ENCODE assay signal across 30 cellular contexts in genomic region chr11:2961080-2961479, GRCh38. TPM values are rescaled to one million over a fixed set of nuclear protein-coding genes. Genes with fewer than 3 reads are reported as not detected.
A peak's percentile ranks its signal among the peaks of the same experiment; 100 is the strongest.
DNase-seq lines count a peak whose midpoint lies in the region; ATAC-seq and TF ChIP-seq lines count a peak whose summit lies in the region.
"Had no signal": no experiment of that assay in that cellular context is flagged by ENCODE, and none has a peak within 500 bp of the region (broad histone marks: within the 10 kb centered on the region; RNA-seq: fewer than 3 reads in every experiment).

No MANE protein-coding gene starts in this region.

- POLR2A ChIA-PET in CD4-positive, alpha-beta memory T cell (lab: Charles Lee; ENCODE audit: partially characterized antibody): interaction anchor here (0.6 to 1.5 kb wide), 3 partner anchors 17 to 93 kb away, joined by 3 to 4 read pairs (median 3); no protein-coding TSS in a partner anchor
- POLR2A ChIA-PET in WTC11 (lab: Charles Lee): interaction anchor here (1.0 kb wide), 1 partner anchor 31 kb away, joined by 4 read pairs; no protein-coding TSS in a partner anchor

- H3K4me3 ChIP-seq in CD4-positive, alpha-beta memory T cell (ENCODE audit: low read length in 2 of 2): no peak overlapping the region
- H3K4me3 ChIP-seq in gastroesophageal sphincter (no peak overlapping the region), mucosa of descending colon (no peak overlapping the region)
- H3K4me3 ChIP-seq: dorsolateral prefrontal cortex, heart left ventricle, K562, MG63, sigmoid colon, upper lobe of right lung had no signal

- H3K36me3 ChIP-seq in CD4-positive, alpha-beta memory T cell (ENCODE audit: insufficient read depth, low read length): peaks cover 93% of the 10 kb centered on the region
- peaks cover 0 to 100% of the 10 kb centered on the region in 2 donors for H3K36me3 ChIP-seq in gastroesophageal sphincter
- H3K36me3 ChIP-seq in mucosa of descending colon (ENCODE audit: low read depth): peaks cover 24% of the 10 kb centered on the region

- CTCF ChIA-PET in activated CD8-positive, alpha-beta memory T cell treated with anti-CD3 and anti-CD28 coated beads, Interleukin-2, amount 10 ng/mL, durations not matched to agents 7 days and 5 days (lab: Charles Lee): interaction anchor here (1.3 to 3.5 kb wide), 4 partner anchors 14 to 60 kb away, joined by 3 to 14 read pairs (median 4); partner anchors contain the start of gene PHLDA2
- CTCF ChIA-PET in CD4-positive, alpha-beta memory T cell (lab: Charles Lee; ENCODE audit: partially characterized antibody): interaction anchor here (0.7 to 1.2 kb wide), 2 partner anchors 15 to 428 kb away, joined by 3 read pairs; no protein-coding TSS in a partner anchor
- CTCF ChIA-PET in WTC11 (lab: Charles Lee): interaction anchor here (0.9 to 1.6 kb wide), 3 partner anchors 15 to 131 kb away, joined by 4 to 6 read pairs (median 5); no protein-coding TSS in a partner anchor

- 75 to 83% methylated on average over 2 to 4 of the region's 5 CpGs for WGBS in gastroesophageal sphincter (ENCODE audit: low coverage in 1 of 2), 2 donors

- no peaks in the 10 kb centered on the region for H3K27me3 ChIP-seq in CD4-positive, alpha-beta memory T cell (ENCODE audit: insufficient read depth, low read length)
- H3K27me3 ChIP-seq in gastroesophageal sphincter: no peaks in the 10 kb centered on the region
- H3K27me3 ChIP-seq: dorsolateral prefrontal cortex, heart left ventricle, MG63, sigmoid colon, upper lobe of right lung had no signal

- H3K4me3 Mint-ChIP-seq in activated CD8-positive, alpha-beta memory T cell treated with anti-CD3 and anti-CD28 coated beads, Interleukin-2, amount 10 ng/mL, durations not matched to agents 7 days and 5 days: no peak overlapping the region
- H3K4me3 Mint-ChIP-seq in CD4-positive, alpha-beta memory T cell: no peak overlapping the region
- H3K4me3 Mint-ChIP-seq in WTC11 (no peak overlapping the region; the same call in 1 of the 2 replicates), immature natural killer cell (no peak overlapping the region)
- H3K4me3 Mint-ChIP-seq: neural crest cell had no signal

- ATAC-seq in activated CD8-positive, alpha-beta memory T cell treated with anti-CD3 and anti-CD28 coated beads, Interleukin-2, amount 10 ng/mL, durations not matched to agents 7 days and 5 days: no peak
- peak; percentile 83 for ATAC-seq in WTC11
- ATAC-seq in gastroesophageal sphincter: no peak
- no peak for ATAC-seq in mucosa of descending colon
- ATAC-seq in HG03025 (IDR thresholded peaks at IDR 0.05; ENCODE audit: low FRiP score, unreplicated experiment): no peak
- ATAC-seq: heart left ventricle, K562, left lobe of liver, upper lobe of right lung had no signal

- H3K4me1 ChIP-seq in CD4-positive, alpha-beta memory T cell (ENCODE audit: insufficient read depth, low read length): peaks cover 6% of the 10 kb centered on the region
- no peaks in the 10 kb centered on the region for H3K4me1 ChIP-seq in gastroesophageal sphincter
- H3K4me1 ChIP-seq in mucosa of descending colon (ENCODE audit: low read depth): no peaks in the 10 kb centered on the region
- H3K4me1 ChIP-seq: sigmoid colon, upper lobe of right lung had no signal

- H3K27ac ChIP-seq in CD4-positive, alpha-beta memory T cell (ENCODE audit: low read depth, low read length): no peak overlapping the region
- no peak overlapping the region for H3K27ac ChIP-seq in gastroesophageal sphincter
- H3K27ac ChIP-seq: C4-2B, dorsolateral prefrontal cortex, heart left ventricle, sigmoid colon, upper lobe of right lung had no signal

- no peak for TF ChIP-seq CTCF in WTC11 (IDR thresholded peaks at IDR 0.05)
- TF ChIP-seq CTCF in gastroesophageal sphincter (IDR thresholded peaks at IDR 0.05): no peak
- no peak for TF ChIP-seq CTCF in mucosa of descending colon (IDR thresholded peaks at IDR 0.05)

- TF ChIP-seq POLR2A in gastroesophageal sphincter (IDR thresholded peaks at IDR 0.05): no peak

- intact Hi-C loops in CD4-positive, alpha-beta memory T cell (cut with micrococcal nuclease): no loop called here
- intact Hi-C loops in mucosa of descending colon (cut with DNase I, micrococcal nuclease): no loop called here

- TF ChIP-seq EP300 in gastroesophageal sphincter (IDR thresholded peaks at IDR 0.05): no peak

- H3K27ac Mint-ChIP-seq in activated CD8-positive, alpha-beta memory T cell treated with anti-CD3 and anti-CD28 coated beads, Interleukin-2, amount 10 ng/mL, durations not matched to agents 7 days and 5 days: peak overlapping the region; percentile 14
- H3K27ac Mint-ChIP-seq in CD4-positive, alpha-beta memory T cell: peak overlapping the region in 5 of 7 donors; percentile 26 to 58 (median 42)
- H3K27ac Mint-ChIP-seq in WTC11 (peak overlapping the region; percentile 95), immature natural killer cell (peak overlapping the region in 4 of 6 donors; percentile 28 to 69 (median 56))

- H3K27me3 Mint-ChIP-seq in activated CD8-positive, alpha-beta memory T cell treated with anti-CD3 and anti-CD28 coated beads, Interleukin-2, amount 10 ng/mL, durations not matched to agents 7 days and 5 days: no peaks in the 10 kb centered on the region
- no peaks in the 10 kb centered on the region for H3K27me3 Mint-ChIP-seq in CD4-positive, alpha-beta memory T cell
- no peaks in the 10 kb centered on the region; the same call in 1 of the 2 replicates for H3K27me3 Mint-ChIP-seq in WTC11 (ENCODE audit: low read depth)
- peaks cover 0 to 3% (median 2%) of the 10 kb centered on the region in 3 donors for H3K27me3 Mint-ChIP-seq in immature natural killer cell (ENCODE audit: low read depth in 3 of 3)

- H3K9me3 Mint-ChIP-seq in activated CD8-positive, alpha-beta memory T cell treated with anti-CD3 and anti-CD28 coated beads, Interleukin-2, amount 10 ng/mL, durations not matched to agents 7 days and 5 days (ENCODE audit: low read depth): no peaks in the 10 kb centered on the region
- no peaks in the 10 kb centered on the region for H3K9me3 Mint-ChIP-seq in CD4-positive, alpha-beta memory T cell
- no peaks in the 10 kb centered on the region for H3K9me3 Mint-ChIP-seq in WTC11
- H3K9me3 Mint-ChIP-seq in immature natural killer cell: no peaks in the 10 kb centered on the region
- H3K9me3 Mint-ChIP-seq: neural crest cell had no signal

- H3K9me3 ChIP-seq in CD4-positive, alpha-beta memory T cell (ENCODE audit: control insufficient read depth in 1 of 2, low read length in 2 of 2): no peaks in the 10 kb centered on the region
- no peaks in the 10 kb centered on the region for H3K9me3 ChIP-seq in gastroesophageal sphincter
- no peaks in the 10 kb centered on the region for H3K9me3 ChIP-seq in mucosa of descending colon
- H3K9me3 ChIP-seq: heart left ventricle, MG63, sigmoid colon, upper lobe of right lung had no signal

- H3K4me1 Mint-ChIP-seq in activated CD8-positive, alpha-beta memory T cell treated with anti-CD3 and anti-CD28 coated beads, Interleukin-2, amount 10 ng/mL, durations not matched to agents 7 days and 5 days: peaks cover 31% of the 10 kb centered on the region
- H3K4me1 Mint-ChIP-seq in CD4-positive, alpha-beta memory T cell: peaks cover 9 to 17% (median 10%) of the 10 kb centered on the region in 4 donors
- H3K4me1 Mint-ChIP-seq in WTC11 (peaks cover 29% of the 10 kb centered on the region), immature natural killer cell (peaks cover 10 to 28% of the 10 kb centered on the region in 2 donors)
- H3K4me1 Mint-ChIP-seq: neural crest cell had no signal

- no peak for DNase-seq in activated CD8-positive, alpha-beta memory T cell treated with anti-CD3 and anti-CD28 coated beads, Interleukin-2, amount 10 ng/mL, durations not matched to agents 7 days and 5 days
- no peak for DNase-seq in activated CD8-positive, alpha-beta memory T cell treated with anti-CD3 and anti-CD28 coated beads, Interleukin-2, amount 50 U/mL, for 4 hours
- DNase-seq in CD4-positive, alpha-beta memory T cell: no peak
- DNase-seq in WTC11 (ENCODE audit: low spot score) (no peak), immature natural killer cell (no peak), mucosa of descending colon (no peak)
- DNase-seq: activated gamma-delta T cell treated with Interleukin-2 at 50 U/mL for 16 hours; aorta; central memory CD4-positive, alpha-beta T cell; DMS 273 treated with DMSO at 0.1 percent for 48 hours; dorsolateral prefrontal cortex; heart left ventricle; MG63; midbrain; NCI-H146; NCI-H2171; NCI-H524 treated with DMSO at 0.1 percent for 48 hours; posterior cingulate gyrus; sigmoid colon; stimulated activated CD4-positive, alpha-beta T cell treated with anti-CD3 and anti-CD28 coated beads, Interleukin-15, amount 100 ng/mL, for 24 hours; stimulated activated CD8-positive, alpha-beta memory T cell treated with anti-CD3 and anti-CD28 coated beads, Interleukin-4, amount 100 ng/mL, for 48 hours; substantia nigra; T1000; upper lobe of right lung had no signal

- peaks cover 80% of the 10 kb centered on the region for H3K36me3 Mint-ChIP-seq in activated CD8-positive, alpha-beta memory T cell treated with anti-CD3 and anti-CD28 coated beads, Interleukin-2, amount 10 ng/mL, durations not matched to agents 7 days and 5 days
- peaks cover 69 to 93% of the 10 kb centered on the region in 2 donors for H3K36me3 Mint-ChIP-seq in CD4-positive, alpha-beta memory T cell
- H3K36me3 Mint-ChIP-seq in WTC11 (peaks cover 83% of the 10 kb centered on the region), immature natural killer cell (peaks cover 24 to 75% (median 58%) of the 10 kb centered on the region in 3 donors)

TF ChIP-seq in WTC11, 78 proteins besides CTCF, POLR2A, EP300 and RAD21 (continues in another document):
- no peak for TF ChIP-seq SMAD4 (CRISPR knock-in tag; IDR thresholded peaks at IDR 0.05)

RNA-seq across cellular contexts. Expression of gene NAP1L4, which starts 31.0 kb away (rescaled TPM):
- total RNA-seq in activated CD8-positive, alpha-beta memory T cell treated with anti-CD3 and anti-CD28 coated beads, Interleukin-2, amount 10 ng/mL, durations not matched to agents 7 days and 5 days: 100 to 1,000 TPM; 347 to 389 TPM
- 100 to 1,000 TPM; 299 to 303 TPM for total RNA-seq in CD4-positive, alpha-beta memory T cell
- polyA plus RNA-seq in CD4-positive, alpha-beta memory T cell: 100 to 1,000 TPM; 153 to 160 TPM
- total RNA-seq in WTC11 (2021) (160 to 189 TPM (median 181 TPM) in 3 replicates), gastroesophageal sphincter (100 to 1,000 TPM; 107 to 175 (median 137) TPM), mucosa of descending colon (100 to 1,000 TPM in 1 of 3 donors, 10 to 100 TPM in 2; 94.0 to 116 (median 99.8) TPM)
- polyA plus RNA-seq in immature natural killer cell: 100 to 1,000 TPM; 131 to 157 (median 139) TPM

RNA-seq across cellular contexts. Expression of gene PHLDA2, which starts 31.9 kb away (rescaled TPM):
- total RNA-seq in activated CD8-positive, alpha-beta memory T cell treated with anti-CD3 and anti-CD28 coated beads, Interleukin-2, amount 10 ng/mL, durations not matched to agents 7 days and 5 days: 1 to 10 TPM; 1.1 to 3.6 TPM
- 1 to 10 TPM; 1.1 TPM for total RNA-seq in CD4-positive, alpha-beta memory T cell
- polyA plus RNA-seq in CD4-positive, alpha-beta memory T cell: 1 to 10 TPM in 1 of 2 donors, under 1 TPM in 1; 0.58 to 1.9 TPM
- total RNA-seq in WTC11 (2021) (9.4 to 11.0 TPM (median 9.6 TPM) in 3 replicates), gastroesophageal sphincter (1 to 10 TPM in 2 of 4 donors, under 1 TPM in 1, not detected in 1; 0.82 to 5.0 (median 1.9) TPM), mucosa of descending colon (10 to 100 TPM in 2 of 3 donors, 1 to 10 TPM in 1; 8.9 to 25.6 (median 23.9) TPM)
- under 1 TPM in 1 of 3 donors, not detected in 2; 0.27 TPM for polyA plus RNA-seq in immature natural killer cell

Comparison
In these comparisons a context has a peak if more than half of its experiments do, and no peak if none do; other contexts are left out.
1. H3K27ac Mint-ChIP-seq: peak in every context shown above with its lines; median percentile 95 in WTC11; 56 in immature natural killer cell; 42 in CD4-positive, alpha-beta memory T cell; 14 in activated CD8-positive, alpha-beta memory T cell treated with anti-CD3 and anti-CD28 coated beads, Interleukin-2, amount 10 ng/mL, durations not matched to agents 7 days and 5 days.